ENCODE assay signal across 10 cellular contexts in the genomic region with DNA sequence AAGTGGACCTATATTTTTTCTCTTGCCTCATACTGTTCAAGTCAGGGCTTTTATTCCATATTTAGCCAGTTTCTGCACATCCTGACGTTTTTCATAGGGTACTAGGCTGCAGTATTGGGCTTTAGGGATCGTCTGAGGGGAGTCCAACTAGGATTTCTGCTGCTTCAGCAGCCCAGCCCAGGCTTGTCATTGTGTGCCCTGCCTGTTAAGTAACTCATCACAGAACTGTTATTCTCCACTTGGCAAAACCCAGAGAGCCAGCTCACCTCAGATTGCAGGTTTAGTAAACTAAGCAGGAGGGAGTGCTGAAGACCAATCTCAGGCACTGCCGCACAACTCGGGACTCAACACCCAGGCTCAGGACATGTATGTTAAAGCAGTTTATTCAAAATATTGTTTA. TPM values are rescaled to one million over a fixed set of nuclear protein-coding genes. Genes with fewer than 3 reads are reported as not detected.
DNase-seq lines count a peak whose midpoint lies in the region; ATAC-seq and TF ChIP-seq lines count a peak whose summit lies in the region.
"Had no signal": no experiment of that assay in that cellular context is flagged by ENCODE, and none has a peak within 500 bp of the region (broad histone marks: within the 10 kb centered on the region; RNA-seq: fewer than 3 reads in every experiment).

No MANE protein-coding gene starts in this region.

- H3K27me3 ChIP-seq in A673 (replicated peaks; ENCODE audit: insufficient read depth, low read depth, low read length, poor library complexity) (no peaks in the 10 kb centered on the region), dorsolateral prefrontal cortex (no peaks in the 10 kb centered on the region)
- no peaks in the 10 kb centered on the region for H3K27me3 ChIP-seq in CD4-positive, alpha-beta T cell (ENCODE audit: control insufficient read depth, insufficient read depth, low read length)

- POLR2A ChIA-PET in A673 (lab: Charles Lee; ENCODE audit: low non-redundant PET): no interaction called here
- POLR2A ChIA-PET in CD4-positive, alpha-beta T cell (lab: Charles Lee): no interaction called here

- TF ChIP-seq CTCF in A673 (conservative IDR thresholded peaks at IDR 0.05; ENCODE audit: low read depth, low read length) (no peak), dorsolateral prefrontal cortex (IDR thresholded peaks at IDR 0.05 in 54 of 56, conservative IDR thresholded peaks at IDR 0.05 in 2 of 56; ENCODE audit: low read depth in 1 of 56, partially characterized antibody in 56 of 56) (no peak)
- TF ChIP-seq CTCF in CD4-positive, alpha-beta T cell (IDR thresholded peaks at IDR 0.05): no peak

- H3K27me3 Mint-ChIP-seq in CD4-positive, alpha-beta T cell: no peaks in the 10 kb centered on the region
- no peaks in the 10 kb centered on the region for H3K27me3 Mint-ChIP-seq in activated naive CD8-positive, alpha-beta T cell

- H3K27ac ChIP-seq in A673 (ENCODE audit: low read depth, low read length, poor library complexity, severe bottlenecking) (no peak overlapping the region), dorsolateral prefrontal cortex (no peak overlapping the region)
- no peak overlapping the region for H3K27ac ChIP-seq in CD4-positive, alpha-beta T cell (ENCODE audit: low read depth, low read length)

- H3K4me3 Mint-ChIP-seq in CD4-positive, alpha-beta T cell: peak overlapping the region; percentile 89
- H3K4me3 Mint-ChIP-seq in activated naive CD8-positive, alpha-beta T cell: peak overlapping the region; percentile 94

- H3K9me3 ChIP-seq in A673 (ENCODE audit: low read depth, low read length, poor library complexity, severe bottlenecking): no peaks in the 10 kb centered on the region
- no peaks in the 10 kb centered on the region for H3K9me3 ChIP-seq in CD4-positive, alpha-beta T cell (ENCODE audit: control insufficient read depth, low read length)

- no peaks in the 10 kb centered on the region for H3K36me3 ChIP-seq in A673 (ENCODE audit: insufficient read depth, low read length, poor library complexity, severe bottlenecking)

- intact Hi-C loops in A673 (cut with micrococcal nuclease; ENCODE audit: unreplicated experiment) (loop anchor here (2.0 to 10.0 kb wide), 2 partner anchors 97 to 165 kb away; no protein-coding TSS in a partner anchor), dorsolateral prefrontal cortex (cut with DNase I) (loop anchor here (5.0 to 10.0 kb wide), 5 partner anchors 32 to 408 kb away; no protein-coding TSS in a partner anchor)
- intact Hi-C loops in CD4-positive, alpha-beta T cell (cut with DNase I, micrococcal nuclease): loop anchor here (5.0 to 10.0 kb wide), 7 partner anchors 32 to 1355 kb away; a partner anchor contains a TSS

- H3K9me3 Mint-ChIP-seq in CD4-positive, alpha-beta T cell: no peaks in the 10 kb centered on the region
- H3K9me3 Mint-ChIP-seq in activated naive CD8-positive, alpha-beta T cell (ENCODE audit: low read depth): no peaks in the 10 kb centered on the region

- H3K27ac Mint-ChIP-seq in CD4-positive, alpha-beta T cell: no peak overlapping the region
- peak overlapping the region; percentile 94 for H3K27ac Mint-ChIP-seq in activated naive CD8-positive, alpha-beta T cell

- ATAC-seq in CD4-positive, alpha-beta T cell (ENCODE audit: poor library complexity): no peak
- ATAC-seq in HG03280 (IDR thresholded peaks at IDR 0.05; ENCODE audit: unreplicated experiment): no peak
- ATAC-seq: activated CD4-positive, CD25-positive, alpha-beta regulatory T cell treated with anti-CD3 and anti-CD28 coated beads, Interleukin-2, amount 50 U/mL, for 24 hours had no signal

- H3K4me1 Mint-ChIP-seq in CD4-positive, alpha-beta T cell (ENCODE audit: low read depth): peaks cover 50% of the 10 kb centered on the region
- H3K4me1 Mint-ChIP-seq in activated naive CD8-positive, alpha-beta T cell (ENCODE audit: low read depth): peaks cover 57% of the 10 kb centered on the region

- no TSS peak for BruUV-seq in A673 (replicated peaks; lab: Mats Ljungman, UMichigan)

- H3K36me3 Mint-ChIP-seq in CD4-positive, alpha-beta T cell (ENCODE audit: low read depth): peaks cover 5% of the 10 kb centered on the region
- no peaks in the 10 kb centered on the region for H3K36me3 Mint-ChIP-seq in activated naive CD8-positive, alpha-beta T cell

- CTCF ChIA-PET in A673 (lab: Charles Lee): no interaction called here
- CTCF ChIA-PET in CD4-positive, alpha-beta T cell (lab: Charles Lee): no interaction called here

- H3K4me1 ChIP-seq in A673 (ENCODE audit: insufficient read depth, low read length, poor library complexity, severe bottlenecking): peaks cover 37% of the 10 kb centered on the region

- H3K4me3 ChIP-seq in A673 (ENCODE audit: low read depth, low read length, poor library complexity, severe bottlenecking) (peak overlapping the region; percentile 96), dorsolateral prefrontal cortex (peak overlapping the region in 24 of 59 donors; percentile 20 to 95 (median 88))

- no peak for DNase-seq in A673 (ENCODE audit: low spot score)
- DNase-seq in CD4-positive, alpha-beta T cell: no peak
- peak; percentile 37 for DNase-seq in medulla oblongata (ENCODE audit: extremely low spot score)
- DNase-seq in dorsolateral prefrontal cortex: no peak
- no peak for DNase-seq in DMS 273 (lab: John Stamatoyannopoulos, UW; ENCODE audit: unreplicated experiment)
- no peak for DNase-seq in COLO829 (ENCODE audit: low spot score)
- DNase-seq: stimulated activated CD4-positive, alpha-beta T cell treated with anti-CD3 and anti-CD28 coated beads, Interleukin-2, amount 100 ng/mL, for 48 hours had no signal

RNA-seq across cellular contexts. Expression of a gene that starts 2.8 kb away (rescaled TPM):
- total RNA-seq in A673 (2021) (80.5 and 94.6 TPM in 2 replicates), dorsolateral prefrontal cortex (10 to 100 TPM; 32.6 to 75.9 (median 45.2) TPM)
- 10 to 100 TPM; 11.0 to 11.4 TPM for total RNA-seq in CD4-positive, alpha-beta T cell
